In the genomic region with DNA sequence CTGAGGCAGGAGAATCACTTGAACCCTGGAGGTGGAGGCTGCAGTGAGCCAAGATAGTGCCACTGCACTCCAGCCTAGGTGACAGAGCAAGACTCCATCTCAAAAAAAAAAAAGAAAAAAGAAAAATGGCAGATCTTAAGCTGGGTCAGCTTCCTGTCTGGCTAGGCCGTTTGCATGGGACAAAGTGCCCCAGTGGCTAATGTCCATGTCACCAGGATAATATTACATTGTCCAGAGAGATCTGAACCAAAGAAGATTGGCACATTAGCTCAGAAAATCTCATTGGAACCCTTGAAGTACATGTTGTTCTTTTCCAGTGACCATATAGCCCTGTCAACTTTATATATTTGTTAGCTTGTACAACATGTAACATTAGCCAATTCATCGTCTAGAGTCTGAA, we compare ENCODE assay signal across 3 cellular contexts.
"Had no signal": no experiment of that assay in that cellular context is flagged by ENCODE, and none has a peak within 500 bp of the region (broad histone marks: within the 10 kb centered on the region; RNA-seq: fewer than 3 reads in every experiment).

No MANE protein-coding gene starts in this region.

- H3K4me3 ChIP-seq: GM12878 had no signal

- DNase-seq: GDM1, GF-D8 had no signal

- ATAC-seq: GM12878 had no signal
